11 cellular contexts compared by ENCODE assay signal in the genomic region with DNA sequence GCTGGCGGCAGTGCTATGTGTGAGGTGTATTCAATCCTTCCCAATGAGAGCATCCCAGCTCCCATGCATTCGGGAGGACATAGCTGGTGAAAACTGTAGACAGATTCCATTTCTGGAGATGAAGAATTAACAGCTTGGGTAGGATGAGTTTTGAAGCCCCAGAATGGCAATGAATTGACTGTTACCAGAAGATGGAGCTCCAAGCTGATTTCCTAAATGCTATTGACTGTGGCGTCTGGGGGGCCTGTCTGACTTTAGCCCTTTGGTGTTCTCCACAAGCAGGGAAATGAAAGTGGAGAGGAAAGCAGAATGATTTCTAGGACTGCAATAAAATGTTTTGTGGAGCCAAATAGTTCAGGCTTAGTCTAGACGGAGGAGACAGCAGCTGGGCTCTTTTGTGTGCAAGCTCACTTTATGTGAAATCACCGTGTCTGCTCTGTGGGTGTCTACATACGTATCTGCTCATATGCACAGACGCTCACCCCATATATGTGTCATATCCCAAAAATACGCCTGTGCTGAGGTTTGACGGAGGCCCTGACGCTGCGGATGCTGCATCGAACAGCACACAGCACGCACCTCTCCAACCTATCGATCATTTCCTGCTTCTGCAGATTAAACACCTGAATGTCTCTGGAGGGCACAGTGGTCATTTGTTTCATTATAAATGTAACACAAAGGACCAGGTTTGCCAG.
DNase-seq lines count a peak whose midpoint lies in the region; ATAC-seq, FAIRE-seq and TF ChIP-seq lines count a peak whose summit lies in the region.
"Had no signal": no experiment of that assay in that cellular context is flagged by ENCODE, and none has a peak within 500 bp of the region (broad histone marks: within the 10 kb centered on the region; RNA-seq: fewer than 3 reads in every experiment).

No MANE protein-coding gene starts in this region.

- intact Hi-C loops in activated CD4-positive, alpha-beta T cell treated with anti-CD3 and anti-CD28 coated beads for 36 hours (cut with DNase I, micrococcal nuclease), result no loop called here
- intact Hi-C loops in thyroid gland (cut with DNase I), result no loop called here

- H3K4me2 ChIP-seq in hepatocyte, result peak overlapping the region; percentile 44

- H3K9me3 Mint-ChIP-seq in activated CD4-positive, alpha-beta T cell treated with anti-CD3 and anti-CD28 coated beads for 36 hours (ENCODE audit: low read depth), result no peaks in the 10 kb centered on the region
- H3K9me3 Mint-ChIP-seq in activated CD4-positive, alpha-beta T cell treated with anti-CD3 and anti-CD28 coated beads, Interleukin-2, amount 10 ng/mL, durations not matched to agents 7 days and 5 days, result no peaks in the 10 kb centered on the region

- no peaks in the 10 kb centered on the region for H3K9me2 ChIP-seq in hepatocyte (replicated peaks; ENCODE audit: insufficient read depth)

- peak; percentile 64 for ATAC-seq in activated CD4-positive, alpha-beta T cell treated with anti-CD3 and anti-CD28 coated beads for 36 hours
- no peak for ATAC-seq in GM19023 (IDR thresholded peaks at IDR 0.05; ENCODE audit: unreplicated experiment)
- ATAC-seq: mucosa of descending colon had no signal

- no peak for TF ChIP-seq POLR2A in thyroid gland (IDR thresholded peaks at IDR 0.05)

- POLR2A ChIA-PET in activated CD4-positive, alpha-beta T cell treated with anti-CD3 and anti-CD28 coated beads for 36 hours (lab: Charles Lee), result no interaction called here
- POLR2A ChIA-PET in activated CD4-positive, alpha-beta T cell treated with anti-CD3 and anti-CD28 coated beads, Interleukin-2, amount 10 ng/mL, durations not matched to agents 7 days and 5 days (lab: Charles Lee), result interaction anchor here (0.7 kb wide), 1 partner anchor 375 kb away, joined by 3 read pairs; no protein-coding TSS in a partner anchor

- peaks cover 10% of the 10 kb centered on the region for H3K4me1 ChIP-seq in hepatocyte (ENCODE audit: insufficient read depth)
- H3K4me1 ChIP-seq in thyroid gland, result peaks cover 37 to 45% of the 10 kb centered on the region in 2 donors

- DNase-seq in activated CD4-positive, alpha-beta T cell treated with anti-CD3 and anti-CD28 coated beads for 36 hours, result no peak
- no peak for DNase-seq in activated CD4-positive, alpha-beta T cell treated with anti-CD3 and anti-CD28 coated beads, Interleukin-2, amount 10 ng/mL, durations not matched to agents 7 days and 5 days
- DNase-seq in SW480 (ENCODE audit: low spot score) (peak; percentile 29), hepatocyte (ENCODE audit: low spot score) (no peak), thyroid gland (peak in 1 of 2 donors; percentile 30), SIG-M5 (lab: John Stamatoyannopoulos, UW) (no peak), HTR-8/SVneo (ENCODE audit: insufficient read length, low spot score) (no peak)
- DNase-seq: activated CD4-positive, alpha-beta T cell treated with anti-CD3 and anti-CD28 coated beads for 4 hours; mucosa of descending colon; NCI-H1436 had no signal

- H3K36me3 ChIP-seq in hepatocyte (replicated peaks; ENCODE audit: insufficient read depth, low read depth) (no peaks in the 10 kb centered on the region), thyroid gland (no peaks in the 10 kb centered on the region)

- H2AFZ ChIP-seq in hepatocyte, result no peak overlapping the region

- H3K27me3 Mint-ChIP-seq in activated CD4-positive, alpha-beta T cell treated with anti-CD3 and anti-CD28 coated beads for 36 hours, result peaks cover 2% of the 10 kb centered on the region
- H3K27me3 Mint-ChIP-seq in activated CD4-positive, alpha-beta T cell treated with anti-CD3 and anti-CD28 coated beads, Interleukin-2, amount 10 ng/mL, durations not matched to agents 7 days and 5 days, result peaks cover 2% of the 10 kb centered on the region

- no peak overlapping the region for H3K27ac Mint-ChIP-seq in activated CD4-positive, alpha-beta T cell treated with anti-CD3 and anti-CD28 coated beads for 36 hours
- no peak overlapping the region for H3K27ac Mint-ChIP-seq in activated CD4-positive, alpha-beta T cell treated with anti-CD3 and anti-CD28 coated beads, Interleukin-2, amount 10 ng/mL, durations not matched to agents 7 days and 5 days

- FAIRE-seq in HTR-8/SVneo (lab: Jason Lieb, UNC), result no peak

- no peak overlapping the region for H3K4me3 Mint-ChIP-seq in activated CD4-positive, alpha-beta T cell treated with anti-CD3 and anti-CD28 coated beads for 36 hours
- no peak overlapping the region for H3K4me3 Mint-ChIP-seq in activated CD4-positive, alpha-beta T cell treated with anti-CD3 and anti-CD28 coated beads, Interleukin-2, amount 10 ng/mL, durations not matched to agents 7 days and 5 days

- no peaks in the 10 kb centered on the region for H3K36me3 Mint-ChIP-seq in activated CD4-positive, alpha-beta T cell treated with anti-CD3 and anti-CD28 coated beads for 36 hours (ENCODE audit: low read depth)
- H3K36me3 Mint-ChIP-seq in activated CD4-positive, alpha-beta T cell treated with anti-CD3 and anti-CD28 coated beads, Interleukin-2, amount 10 ng/mL, durations not matched to agents 7 days and 5 days (ENCODE audit: low read depth), result no peaks in the 10 kb centered on the region

- no peaks in the 10 kb centered on the region for H3K79me2 ChIP-seq in hepatocyte

- CTCF ChIA-PET in activated CD4-positive, alpha-beta T cell treated with anti-CD3 and anti-CD28 coated beads for 36 hours (lab: Charles Lee), result no interaction called here
- CTCF ChIA-PET in activated CD4-positive, alpha-beta T cell treated with anti-CD3 and anti-CD28 coated beads, Interleukin-2, amount 10 ng/mL, durations not matched to agents 7 days and 5 days (lab: Charles Lee), result no interaction called here

- no peaks in the 10 kb centered on the region for H3K27me3 ChIP-seq in hepatocyte
- no peaks in the 10 kb centered on the region for H3K27me3 ChIP-seq in thyroid gland

- no peaks in the 10 kb centered on the region for H4K20me1 ChIP-seq in hepatocyte (ENCODE audit: insufficient read depth, poor library complexity, severe bottlenecking)

- H3K9me3 ChIP-seq in hepatocyte (ENCODE audit: low read depth) (no peaks in the 10 kb centered on the region), thyroid gland (no peaks in the 10 kb centered on the region)
- H3K9me3 ChIP-seq: mucosa of descending colon had no signal

- no peak overlapping the region for H3K27ac ChIP-seq in hepatocyte
- H3K27ac ChIP-seq in thyroid gland, result no peak overlapping the region

- WGBS in hepatocyte (ENCODE audit: low lambda C conversion rate, missing lambda C conversion rate), result 66% methylated on average over 14 of the region's 14 CpGs
- whole genome bisulfite sequencing in thyroid gland, 2 donors, result 70 to 78% methylated on average over 14 of the region's 14 CpGs

- no peak overlapping the region for H3K4me3 ChIP-seq in hepatocyte
- H3K4me3 ChIP-seq in thyroid gland (replicated peaks in 1 of 3), result no peak overlapping the region
- H3K4me3 ChIP-seq: mucosa of descending colon had no signal

- peak; percentile 54 for TF ChIP-seq CTCF in hepatocyte (IDR thresholded peaks at IDR 0.05; ENCODE audit: poor library complexity)
- peak in 4 of 6 experiments; percentile 5 to 46 (median 40) for TF ChIP-seq CTCF in thyroid gland (IDR thresholded peaks at IDR 0.05)

- H3K4me1 Mint-ChIP-seq in activated CD4-positive, alpha-beta T cell treated with anti-CD3 and anti-CD28 coated beads for 36 hours, result no peaks in the 10 kb centered on the region
- peaks cover 2% of the 10 kb centered on the region for H3K4me1 Mint-ChIP-seq in activated CD4-positive, alpha-beta T cell treated with anti-CD3 and anti-CD28 coated beads, Interleukin-2, amount 10 ng/mL, durations not matched to agents 7 days and 5 days
